In genomic region chr1:27868932-27869718, GRCh38 we compare ENCODE assay signal across 8 cellular contexts. TPM values are rescaled to one million over a fixed set of nuclear protein-coding genes. Genes with fewer than 3 reads are reported as not detected.
DNase-seq lines count a peak whose midpoint lies in the region; ATAC-seq, FAIRE-seq and TF ChIP-seq lines count a peak whose summit lies in the region.

No MANE protein-coding gene starts in this region.

- no peaks in the 10 kb centered on the region for H3K27me3 ChIP-seq in CD8-positive, alpha-beta T cell (ENCODE audit: insufficient read depth, low read length)
- H3K27me3 ChIP-seq in endothelial cell of umbilical vein (ENCODE audit: control insufficient read depth in 2 of 2, insufficient read depth in 2 of 2, low read length in 2 of 2) = no peaks in the 10 kb centered on the region

- DNase-seq in CD8-positive, alpha-beta T cell = peak in 6 of 7 experiments; percentile 58 to 88 (median 71)
- peak; percentile 33 for DNase-seq in endothelial cell of umbilical vein (ENCODE audit: low read depth, low spot score)
- DNase-seq in stimulated activated CD8-positive, alpha-beta memory T cell treated with anti-CD3 and anti-CD28 coated beads, Interleukin-4, amount 100 ng/mL, for 1 hour (ENCODE audit: low read depth in 2 of 2, low spot score in 1 of 2) = peak; percentile 30 to 37

- no peaks in the 10 kb centered on the region for H3K27me3 Mint-ChIP-seq in CD8-positive, alpha-beta T cell (ENCODE audit: low read depth)

- dilution Hi-C loops in endothelial cell of umbilical vein (cut with MboI; ENCODE audit: extremely low pct_ligation_motif_present, low sequenced_read_pairs) = no loop called here

- CTCF ChIA-PET in CD8-positive, alpha-beta T cell (lab: Charles Lee) = interaction anchor here (0.6 to 1.8 kb wide), 4 partner anchors 11 to 408 kb away, joined by 3 to 9 read pairs (median 3); no protein-coding TSS in a partner anchor
- CTCF ChIA-PET in endothelial cell of umbilical vein (lab: Charles Lee) = interaction anchor here (1.1 kb wide), 1 partner anchor 40 kb away, joined by 3 read pairs; no protein-coding TSS in a partner anchor

- H3K4me3 Mint-ChIP-seq in CD8-positive, alpha-beta T cell = peak overlapping the region; percentile 80

- peak overlapping the region; percentile 93 for H3K27ac Mint-ChIP-seq in CD8-positive, alpha-beta T cell

- no peaks in the 10 kb centered on the region for H3K36me3 ChIP-seq in CD8-positive, alpha-beta T cell (ENCODE audit: insufficient read depth, low read length)
- no peaks in the 10 kb centered on the region for H3K36me3 ChIP-seq in endothelial cell of umbilical vein (ENCODE audit: control insufficient read depth in 2 of 2, extremely low read depth in 1 of 2, insufficient read depth in 2 of 2, low read length in 2 of 2)

- H3K9ac ChIP-seq in endothelial cell of umbilical vein (replicated peaks; ENCODE audit: extremely low read depth, insufficient read depth, low read length) = no peak overlapping the region

- POLR2A ChIA-PET in CD8-positive, alpha-beta T cell (lab: Charles Lee) = interaction anchor here (0.6 to 1.6 kb wide), 5 partner anchors 9 to 112 kb away, joined by 3 to 4 read pairs (median 3); partner anchors contain the start of gene PPP1R8
- POLR2A ChIA-PET in endothelial cell of umbilical vein (lab: Charles Lee) = no interaction called here

- peak; percentile 65 for ATAC-seq in CD8-positive, alpha-beta T cell
- ATAC-seq in HG03139 (IDR thresholded peaks at IDR 0.05; ENCODE audit: unreplicated experiment) (peak; percentile 37), GM19324 (IDR thresholded peaks at IDR 0.05; ENCODE audit: low FRiP score, unreplicated experiment) (no peak), HG02759 (IDR thresholded peaks at IDR 0.05; ENCODE audit: unreplicated experiment) (no peak), GM19328 (IDR thresholded peaks at IDR 0.05; ENCODE audit: unreplicated experiment) (no peak)
- ATAC-seq in activated CD4-positive, CD25-positive, alpha-beta regulatory T cell treated with anti-CD3 and anti-CD28 coated beads, Interleukin-2, amount 50 U/mL, for 24 hours = peak; percentile 55 to 65

- TF ChIP-seq CTCF in CD8-positive, alpha-beta T cell (IDR thresholded peaks at IDR 0.05) = no peak
- TF ChIP-seq CTCF in endothelial cell of umbilical vein (IDR thresholded peaks at IDR 0.05; ENCODE audit: extremely low read depth in 1 of 2, insufficient read depth in 1 of 2, low read depth in 1 of 2, low read length in 2 of 2) = no peak

- no peaks in the 10 kb centered on the region for H4K20me1 ChIP-seq in endothelial cell of umbilical vein (replicated peaks; ENCODE audit: control insufficient read depth, extremely low read depth, insufficient read depth, low read length)

- peak overlapping the region; percentile 12 for H2AFZ ChIP-seq in endothelial cell of umbilical vein (ENCODE audit: low read depth, low read length)

- no peak for TF ChIP-seq POLR2A in endothelial cell of umbilical vein (IDR thresholded peaks at IDR 0.05; ENCODE audit: low read depth, low read length)

- H3K4me3 ChIP-seq in CD8-positive, alpha-beta T cell (ENCODE audit: low read depth, low read length) = peak overlapping the region; percentile 50
- no peak overlapping the region for H3K4me3 ChIP-seq in endothelial cell of umbilical vein (replicated peaks in 1 of 3; ENCODE audit: insufficient read depth in 1 of 3, low read depth in 1 of 3, low read length in 3 of 3)

- no peaks in the 10 kb centered on the region for H3K9me3 Mint-ChIP-seq in CD8-positive, alpha-beta T cell

- peaks cover 7% of the 10 kb centered on the region for H3K36me3 Mint-ChIP-seq in CD8-positive, alpha-beta T cell

- peaks cover 39% of the 10 kb centered on the region for H3K4me1 Mint-ChIP-seq in CD8-positive, alpha-beta T cell (ENCODE audit: low read depth)

- no peaks in the 10 kb centered on the region for H3K9me1 ChIP-seq in endothelial cell of umbilical vein (replicated peaks; ENCODE audit: control insufficient read depth, extremely low read depth, insufficient read depth, low read length)

- intact Hi-C loops in CD8-positive, alpha-beta T cell (cut with DNase I, micrococcal nuclease) = loop anchor here in 1 of 2 experiments (1.0 to 2.0 kb wide), 2 partner anchors 91 to 220 kb away; partner anchors contain the start of gene EYA3
- intact Hi-C loops in endothelial cell of umbilical vein (cut with micrococcal nuclease) = no loop called here

- no peaks in the 10 kb centered on the region for H3K9me3 ChIP-seq in CD8-positive, alpha-beta T cell (ENCODE audit: low read length)
- H3K9me3 ChIP-seq in endothelial cell of umbilical vein (replicated peaks; ENCODE audit: control insufficient read depth, insufficient read depth, low read length) = no peaks in the 10 kb centered on the region

- H3K4me2 ChIP-seq in endothelial cell of umbilical vein (ENCODE audit: insufficient read depth, low read length) = no peak overlapping the region

- peak overlapping the region; percentile 36 for H3K27ac ChIP-seq in CD8-positive, alpha-beta T cell (ENCODE audit: low read depth, low read length)
- H3K27ac ChIP-seq in endothelial cell of umbilical vein (ENCODE audit: insufficient read depth, low read depth, low read length) = no peak overlapping the region

- no peak for FAIRE-seq in endothelial cell of umbilical vein (lab: Jason Lieb, UNC)

- H3K4me1 ChIP-seq in CD8-positive, alpha-beta T cell (ENCODE audit: insufficient read depth, low read length) = peaks cover 47% of the 10 kb centered on the region
- peaks cover 7% of the 10 kb centered on the region for H3K4me1 ChIP-seq in endothelial cell of umbilical vein (ENCODE audit: control insufficient read depth, extremely low read depth, insufficient read depth, low read length)

- BruUV-seq in endothelial cell of umbilical vein (replicated peaks; lab: Mats Ljungman, UMichigan) = no TSS peak

- no peaks in the 10 kb centered on the region for H3K79me2 ChIP-seq in endothelial cell of umbilical vein (ENCODE audit: control insufficient read depth, insufficient read depth, low read length)

TF ChIP-seq in endothelial cell of umbilical vein, 7 proteins besides CTCF, POLR2A, EP300 and RAD21:
- TF ChIP-seq EZH2 (IDR thresholded peaks at IDR 0.05; ENCODE audit: borderline replicate concordance, low read depth, low read length, severe bottlenecking) = no peak
- no peak for TF ChIP-seq FOS (IDR thresholded peaks at IDR 0.05; ENCODE audit: borderline replicate concordance, insufficient read depth, low read length)
- TF ChIP-seq GATA2 (IDR thresholded peaks at IDR 0.05; ENCODE audit: insufficient read depth, insufficient read length, low read depth, low read length) = no peak
- no peak for TF ChIP-seq MAX (IDR thresholded peaks at IDR 0.05; ENCODE audit: insufficient read depth, insufficient read length)
- no peak for TF ChIP-seq POLR2AphosphoS5 (IDR thresholded peaks at IDR 0.05; ENCODE audit: insufficient read depth, low read depth, low read length)
- TF ChIP-seq MYC (IDR thresholded peaks at IDR 0.05; ENCODE audit: low read depth, low read length) = no peak
- no peak for TF ChIP-seq JUN (IDR thresholded peaks at IDR 0.05; ENCODE audit: borderline replicate concordance, insufficient read depth, insufficient read length, low read depth)
TF ChIP-seq in endothelial cell of umbilical vein: peak in this region for 0.

RNA-seq across cellular contexts. Expression of gene THEMIS2, which starts 3.2 kb away (rescaled TPM):
- 10 to 100 TPM; 13.4 to 15.2 TPM for total RNA-seq in CD8-positive, alpha-beta T cell
- total RNA-seq in endothelial cell of umbilical vein = 6.3 and 11.1 TPM in 2 replicates
- polyA plus RNA-seq in endothelial cell of umbilical vein = 15.3 and 15.7 TPM in 2 replicates
- polyA plus RNA-seq in endothelial cell of umbilical vein (2011; cell fraction: cytosol; rRNA removed) = 12.6 and 12.9 TPM in 2 replicates
- polyA plus RNA-seq in endothelial cell of umbilical vein (2011; cell fraction: nucleus; rRNA removed) = 10.0 and 12.8 TPM in 2 replicates
- polyA plus RNA-seq in endothelial cell of umbilical vein (2012) = 13.2 and 16.8 TPM in 2 replicates
- 6.4 and 8.6 TPM in 2 replicates for polyA minus RNA-seq in endothelial cell of umbilical vein
- not detected for polyA minus RNA-seq in endothelial cell of umbilical vein (2011; cell fraction: cytosol; rRNA and poly(A)+ RNA removed)
- 3.4 and 4.3 TPM in 2 replicates for polyA minus RNA-seq in endothelial cell of umbilical vein (2011; cell fraction: nucleus; rRNA and poly(A)+ RNA removed)

RNA-seq across cellular contexts. Expression of gene PPP1R8, which starts 38.5 kb away (rescaled TPM):
- total RNA-seq in CD8-positive, alpha-beta T cell = 10 to 100 TPM; 24.9 to 25.3 TPM
- 45.4 and 48.5 TPM in 2 replicates for total RNA-seq in endothelial cell of umbilical vein
- 32.3 and 39.0 TPM in 2 replicates for polyA plus RNA-seq in endothelial cell of umbilical vein
- polyA plus RNA-seq in endothelial cell of umbilical vein (2011; cell fraction: cytosol; rRNA removed) = 49.5 and 53.8 TPM in 2 replicates
- 33.7 and 33.9 TPM in 2 replicates for polyA plus RNA-seq in endothelial cell of umbilical vein (2011; cell fraction: nucleus; rRNA removed)
- 32.9 and 42.2 TPM in 2 replicates for polyA plus RNA-seq in endothelial cell of umbilical vein (2012)
- 61.8 and 62.6 TPM in 2 replicates for polyA minus RNA-seq in endothelial cell of umbilical vein
- polyA minus RNA-seq in endothelial cell of umbilical vein (2011; cell fraction: cytosol; rRNA and poly(A)+ RNA removed) = 36.2 TPM
- 15.6 and 17.7 TPM in 2 replicates for polyA minus RNA-seq in endothelial cell of umbilical vein (2011; cell fraction: nucleus; rRNA and poly(A)+ RNA removed)

RNA-seq across cellular contexts. Expression of gene RPA2, which starts 45.2 kb away (rescaled TPM):
- 10 to 100 TPM; 10.7 to 12.5 TPM for total RNA-seq in CD8-positive, alpha-beta T cell
- total RNA-seq in endothelial cell of umbilical vein = 29.4 and 29.8 TPM in 2 replicates
- polyA plus RNA-seq in endothelial cell of umbilical vein = 21.9 and 22.0 TPM in 2 replicates
- 32.3 and 36.2 TPM in 2 replicates for polyA plus RNA-seq in endothelial cell of umbilical vein (2011; cell fraction: cytosol; rRNA removed)
- polyA plus RNA-seq in endothelial cell of umbilical vein (2011; cell fraction: nucleus; rRNA removed) = 19.5 and 20.5 TPM in 2 replicates
- 27.3 and 31.8 TPM in 2 replicates for polyA plus RNA-seq in endothelial cell of umbilical vein (2012)
- 13.7 and 16.6 TPM in 2 replicates for polyA minus RNA-seq in endothelial cell of umbilical vein
- polyA minus RNA-seq in endothelial cell of umbilical vein (2011; cell fraction: cytosol; rRNA and poly(A)+ RNA removed) = 28.5 TPM
- polyA minus RNA-seq in endothelial cell of umbilical vein (2011; cell fraction: nucleus; rRNA and poly(A)+ RNA removed) = 6.9 and 9.0 TPM in 2 replicates

Comparison
In these comparisons a context has a peak if more than half of its experiments do, and no peak if none do; other contexts are left out.
1. ATAC-seq: peak in CD8-positive, alpha-beta T cell (single experiment), HG03139 (single experiment) and activated CD4-positive, CD25-positive, alpha-beta regulatory T cell treated with anti-CD3 and anti-CD28 coated beads, Interleukin-2, amount 50 U/mL, for 24 hours (2 of 2); none in GM19324 (single experiment), HG02759 (single experiment) and GM19328 (single experiment).
2. Peak in every context shown above with its lines, with median percentiles within 50 percentile points of each other: DNase-seq.